ENCODE assay signal across 26 cellular contexts in the genomic region with DNA sequence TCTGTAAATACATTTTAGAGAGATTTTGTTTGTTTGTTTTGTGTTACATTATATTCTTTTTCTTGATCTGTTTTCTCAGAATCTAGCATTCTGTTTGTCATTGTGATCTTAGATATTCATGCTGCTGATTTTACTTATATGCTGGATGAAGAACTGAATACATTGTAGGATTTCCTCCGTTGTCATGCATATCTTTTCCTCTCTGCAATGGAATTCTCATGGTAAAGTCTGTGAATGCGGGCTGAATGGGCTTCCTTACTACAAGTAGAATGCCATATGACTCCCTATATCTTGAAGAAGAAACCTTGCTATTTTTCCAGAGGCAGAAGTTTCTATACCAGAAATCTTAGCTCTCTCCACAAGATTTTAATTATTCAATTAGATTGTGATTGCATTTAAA. TPM values are rescaled to one million over a fixed set of nuclear protein-coding genes. Genes with fewer than 3 reads are reported as not detected.
"Had no signal": no experiment of that assay in that cellular context is flagged by ENCODE, and none has a peak within 500 bp of the region (broad histone marks: within the 10 kb centered on the region; RNA-seq: fewer than 3 reads in every experiment).

No MANE protein-coding gene starts in this region.

- H3K27me3 ChIP-seq: brain microvascular endothelial cell, cardiac muscle cell had no signal

- H3K4me2 ChIP-seq: KMS-11, PC-9 had no signal

- H3K36me3 ChIP-seq: brain microvascular endothelial cell, cardiac muscle cell had no signal

- H3K4me3 Mint-ChIP-seq: activated CD4-positive, alpha-beta memory T cell treated with anti-CD3 and anti-CD28 coated beads, Interleukin-2, amount 10 ng/mL, durations not matched to agents 7 days and 5 days; activated CD4-positive, alpha-beta T cell treated with anti-CD3 and anti-CD28 coated beads, Interleukin-2, amount 10 ng/mL, durations not matched to agents 7 days and 5 days; activated naive CD4-positive, alpha-beta T cell treated with anti-CD3 and anti-CD28 coated beads, Interleukin-2, amount 10 ng/mL, durations not matched to agents 7 days and 5 days; activated naive CD8-positive, alpha-beta T cell treated with anti-CD3 and anti-CD28 coated beads for 36 hours; activated T-cell treated with anti-CD3 and anti-CD28 coated beads, Interleukin-2, amount 50 U/mL, for 72 hours; T-helper 17 cell had no signal

- DNase-seq: activated CD4-positive, alpha-beta memory T cell treated with anti-CD3 and anti-CD28 coated beads, Interleukin-2, amount 10 ng/mL, durations not matched to agents 7 days and 5 days; activated CD4-positive, alpha-beta T cell treated with anti-CD3 and anti-CD28 coated beads, Interleukin-2, amount 10 ng/mL, durations not matched to agents 7 days and 5 days; activated CD4-positive, CD25-positive, alpha-beta regulatory T cell; activated gamma-delta T cell treated with Interleukin-2 at 50 U/mL for 16 hours; activated naive CD4-positive, alpha-beta T cell treated with anti-CD3 and anti-CD28 coated beads, Interleukin-2, amount 10 ng/mL, durations not matched to agents 7 days and 5 days; activated naive CD8-positive, alpha-beta T cell treated with anti-CD3 and anti-CD28 coated beads for 36 hours; activated T-cell treated with anti-CD3 and anti-CD28 coated beads for 4 hours; activated T-cell treated with anti-CD3 and anti-CD28 coated beads, Interleukin-2, amount 50 U/mL, for 72 hours; brain microvascular endothelial cell; NCI-H1092 treated with DMSO at 0.1 percent for 48 hours; NCI-H1436 treated with DMSO at 0.1 percent for 48 hours; NCI-H187; NCI-H2081; NCI-H446; NCI-H524; PC-9; SHP77 treated with DMSO at 0.1 percent for 48 hours; T-helper 17 cell; T-helper 9 cell had no signal

- H2AFZ ChIP-seq: PC-9 had no signal

- H3K9ac ChIP-seq: KMS-11 had no signal

- H3K9me3 Mint-ChIP-seq: activated CD4-positive, alpha-beta memory T cell treated with anti-CD3 and anti-CD28 coated beads, Interleukin-2, amount 10 ng/mL, durations not matched to agents 7 days and 5 days; activated CD4-positive, alpha-beta T cell treated with anti-CD3 and anti-CD28 coated beads, Interleukin-2, amount 10 ng/mL, durations not matched to agents 7 days and 5 days; activated naive CD4-positive, alpha-beta T cell treated with anti-CD3 and anti-CD28 coated beads, Interleukin-2, amount 10 ng/mL, durations not matched to agents 7 days and 5 days; activated naive CD8-positive, alpha-beta T cell treated with anti-CD3 and anti-CD28 coated beads for 36 hours; activated T-cell treated with anti-CD3 and anti-CD28 coated beads, Interleukin-2, amount 50 U/mL, for 72 hours; activated T-helper 2 cell treated with anti-CD3 and anti-CD28 coated beads, Interferon-gamma antibody, Interleukin-2, Interleukin-4, amounts not matched to agents 10 μg/mL and 5 μg/mL and 100 μg/mL, durations not matched to agents 14 hours and 24 hours and 36 hours had no signal

- H3K36me3 Mint-ChIP-seq: activated naive CD4-positive, alpha-beta T cell treated with anti-CD3 and anti-CD28 coated beads, Interleukin-2, amount 10 ng/mL, durations not matched to agents 7 days and 5 days; activated naive CD8-positive, alpha-beta T cell treated with anti-CD3 and anti-CD28 coated beads for 36 hours had no signal

- H3K27ac ChIP-seq: brain microvascular endothelial cell, cardiac muscle cell, KMS-11, PC-9 had no signal

- H3K4me3 ChIP-seq: cardiac muscle cell, PC-9 had no signal

- H3K27ac Mint-ChIP-seq: activated CD4-positive, alpha-beta memory T cell treated with anti-CD3 and anti-CD28 coated beads, Interleukin-2, amount 10 ng/mL, durations not matched to agents 7 days and 5 days; activated CD4-positive, alpha-beta T cell treated with anti-CD3 and anti-CD28 coated beads, Interleukin-2, amount 10 ng/mL, durations not matched to agents 7 days and 5 days; activated naive CD4-positive, alpha-beta T cell treated with anti-CD3 and anti-CD28 coated beads, Interleukin-2, amount 10 ng/mL, durations not matched to agents 7 days and 5 days; activated naive CD8-positive, alpha-beta T cell treated with anti-CD3 and anti-CD28 coated beads for 36 hours; activated T-cell treated with anti-CD3 and anti-CD28 coated beads, Interleukin-2, amount 50 U/mL, for 72 hours; activated T-helper 2 cell treated with anti-CD3 and anti-CD28 coated beads, Interferon-gamma antibody, Interleukin-2, Interleukin-4, amounts not matched to agents 10 μg/mL and 5 μg/mL and 100 μg/mL, durations not matched to agents 14 hours and 24 hours and 36 hours; T-helper 17 cell had no signal

- ATAC-seq: activated T-cell treated with anti-CD3 and anti-CD28 coated beads, Interleukin-2, amount 50 U/mL, for 72 hours; T-helper 17 cell had no signal

- H3K27me3 Mint-ChIP-seq: activated CD4-positive, alpha-beta memory T cell treated with anti-CD3 and anti-CD28 coated beads, Interleukin-2, amount 10 ng/mL, durations not matched to agents 7 days and 5 days; activated CD4-positive, alpha-beta T cell treated with anti-CD3 and anti-CD28 coated beads, Interleukin-2, amount 10 ng/mL, durations not matched to agents 7 days and 5 days; activated naive CD4-positive, alpha-beta T cell treated with anti-CD3 and anti-CD28 coated beads, Interleukin-2, amount 10 ng/mL, durations not matched to agents 7 days and 5 days; activated naive CD8-positive, alpha-beta T cell treated with anti-CD3 and anti-CD28 coated beads for 36 hours; T-helper 17 cell had no signal

- H3K4me1 Mint-ChIP-seq: activated CD4-positive, alpha-beta memory T cell treated with anti-CD3 and anti-CD28 coated beads, Interleukin-2, amount 10 ng/mL, durations not matched to agents 7 days and 5 days; activated CD4-positive, alpha-beta T cell treated with anti-CD3 and anti-CD28 coated beads, Interleukin-2, amount 10 ng/mL, durations not matched to agents 7 days and 5 days; activated naive CD4-positive, alpha-beta T cell treated with anti-CD3 and anti-CD28 coated beads, Interleukin-2, amount 10 ng/mL, durations not matched to agents 7 days and 5 days; activated naive CD8-positive, alpha-beta T cell treated with anti-CD3 and anti-CD28 coated beads for 36 hours; T-helper 17 cell had no signal

RNA-seq across cellular contexts. Expression of gene DEFB114, which starts 2.4 kb away (rescaled TPM):
- total RNA-seq: activated CD4-positive, alpha-beta memory T cell treated with anti-CD3 and anti-CD28 coated beads, Interleukin-2, amount 10 ng/mL, durations not matched to agents 7 days and 5 days; activated CD4-positive, alpha-beta T cell treated with anti-CD3 and anti-CD28 coated beads, Interleukin-2, amount 10 ng/mL, durations not matched to agents 7 days and 5 days; activated CD8-positive, alpha-beta memory T cell treated with anti-CD3 and anti-CD28 coated beads for 36 hours; activated naive CD8-positive, alpha-beta T cell treated with anti-CD3 and anti-CD28 coated beads for 36 hours; activated T-cell treated with anti-CD3 and anti-CD28 coated beads, Interleukin-2, amount 50 U/mL, for 72 hours; activated T-helper 2 cell treated with anti-CD3 and anti-CD28 coated beads, Interferon-gamma antibody, Interleukin-2, Interleukin-4, amounts not matched to agents 10 μg/mL and 5 μg/mL and 100 μg/mL, durations not matched to agents 14 hours and 24 hours and 36 hours; cardiac muscle cell; MCF 10A; PC-9; SK-MEL-5; T-helper 17 cell had no signal
- polyA plus RNA-seq: adipose tissue, cardiac muscle cell had no signal

RNA-seq across cellular contexts. Expression of gene DEFB113, which starts 3.1 kb away (rescaled TPM):
- total RNA-seq: activated CD4-positive, alpha-beta memory T cell treated with anti-CD3 and anti-CD28 coated beads, Interleukin-2, amount 10 ng/mL, durations not matched to agents 7 days and 5 days; activated CD4-positive, alpha-beta T cell treated with anti-CD3 and anti-CD28 coated beads, Interleukin-2, amount 10 ng/mL, durations not matched to agents 7 days and 5 days; activated CD8-positive, alpha-beta memory T cell treated with anti-CD3 and anti-CD28 coated beads for 36 hours; activated naive CD8-positive, alpha-beta T cell treated with anti-CD3 and anti-CD28 coated beads for 36 hours; activated T-cell treated with anti-CD3 and anti-CD28 coated beads, Interleukin-2, amount 50 U/mL, for 72 hours; activated T-helper 2 cell treated with anti-CD3 and anti-CD28 coated beads, Interferon-gamma antibody, Interleukin-2, Interleukin-4, amounts not matched to agents 10 μg/mL and 5 μg/mL and 100 μg/mL, durations not matched to agents 14 hours and 24 hours and 36 hours; cardiac muscle cell; MCF 10A; PC-9; SK-MEL-5; T-helper 17 cell had no signal
- polyA plus RNA-seq: adipose tissue, cardiac muscle cell had no signal

RNA-seq across cellular contexts. Expression of gene DEFB110, which starts 55.5 kb away (rescaled TPM):
- total RNA-seq: activated CD4-positive, alpha-beta memory T cell treated with anti-CD3 and anti-CD28 coated beads, Interleukin-2, amount 10 ng/mL, durations not matched to agents 7 days and 5 days; activated CD4-positive, alpha-beta T cell treated with anti-CD3 and anti-CD28 coated beads, Interleukin-2, amount 10 ng/mL, durations not matched to agents 7 days and 5 days; activated CD8-positive, alpha-beta memory T cell treated with anti-CD3 and anti-CD28 coated beads for 36 hours; activated naive CD8-positive, alpha-beta T cell treated with anti-CD3 and anti-CD28 coated beads for 36 hours; activated T-cell treated with anti-CD3 and anti-CD28 coated beads, Interleukin-2, amount 50 U/mL, for 72 hours; activated T-helper 2 cell treated with anti-CD3 and anti-CD28 coated beads, Interferon-gamma antibody, Interleukin-2, Interleukin-4, amounts not matched to agents 10 μg/mL and 5 μg/mL and 100 μg/mL, durations not matched to agents 14 hours and 24 hours and 36 hours; cardiac muscle cell; MCF 10A; PC-9; SK-MEL-5; T-helper 17 cell had no signal
- polyA plus RNA-seq: adipose tissue, cardiac muscle cell had no signal
